Comparison of ENCODE assay signal across 10 cellular contexts in genomic region chr6:90000864-90001731, GRCh38.
DNase-seq lines count a peak whose midpoint lies in the region; ATAC-seq and TF ChIP-seq lines count a peak whose summit lies in the region.
"Had no signal": no experiment of that assay in that cellular context is flagged by ENCODE, and none has a peak within 500 bp of the region (broad histone marks: within the 10 kb centered on the region; RNA-seq: fewer than 3 reads in every experiment).

No MANE protein-coding gene starts in this region.

- no peak for TF ChIP-seq RAD21 in HCT116 (IDR thresholded peaks at IDR 0.05; ENCODE audit: low read depth)

- no peaks in the 10 kb centered on the region for H3K4me1 Mint-ChIP-seq in Calu3 (ENCODE audit: low read depth, unreplicated experiment)

- H3K9me3 ChIP-seq in HCT116 (ENCODE audit: control insufficient read depth in 1 of 2, insufficient read depth in 1 of 2, low read depth in 1 of 2, low read length in 2 of 2) (no peaks in the 10 kb centered on the region), aorta (ENCODE audit: control insufficient read depth, low read length) (no peaks in the 10 kb centered on the region)

- ATAC-seq in HCT116: no peak
- peak; percentile 53 for ATAC-seq in foreskin keratinocyte
- ATAC-seq in aorta (ENCODE audit: low FRiP score): no peak

- no peak overlapping the region for H3K27ac Mint-ChIP-seq in Calu3 (ENCODE audit: unreplicated experiment)
- H3K27ac Mint-ChIP-seq: H9 had no signal

- H3K27me3 ChIP-seq in HCT116 (ENCODE audit: insufficient read depth, low read length) (no peaks in the 10 kb centered on the region), foreskin keratinocyte (no peaks in the 10 kb centered on the region), aorta (ENCODE audit: control insufficient read depth in 1 of 2, insufficient read depth in 2 of 2, low read length in 1 of 2) (no peaks in the 10 kb centered on the region)

- H3K27me3 Mint-ChIP-seq in Calu3 (ENCODE audit: unreplicated experiment): no peaks in the 10 kb centered on the region

- intact Hi-C loops in Calu3 (cut with micrococcal nuclease; ENCODE audit: unreplicated experiment) (no loop called here), HCT116 (cut with micrococcal nuclease) (no loop called here), aorta (cut with DNase I) (loop anchor here (5.0 to 10.0 kb wide), 2 partner anchors 96 to 174 kb away; no protein-coding TSS in a partner anchor)

- no peaks in the 10 kb centered on the region for H3K9me2 ChIP-seq in HCT116 (ENCODE audit: insufficient read depth)

- CTCF ChIA-PET in Calu3 (lab: Charles Lee) (no interaction called here), HCT116 (lab: Charles Lee) (no interaction called here)

- no TSS peak for BruUV-seq in Calu3 (replicated peaks; lab: Mats Ljungman, UMichigan)
- no TSS peak for BruUV-seq in HCT116 (replicated peaks; lab: Mats Ljungman, UMichigan)

- H3K4me2 ChIP-seq in HCT116 (ENCODE audit: low read length): peak overlapping the region; percentile 2; the same call in 1 of the 2 replicates

- no peak overlapping the region for H3K4me3 Mint-ChIP-seq in Calu3 (ENCODE audit: low read depth, unreplicated experiment)
- H3K4me3 Mint-ChIP-seq: H9 had no signal

- H3K4me3 ChIP-seq in HCT116 (replicated peaks in 1 of 2; ENCODE audit: low read depth in 1 of 2, low read length in 2 of 2): no peak overlapping the region
- no peak overlapping the region for H3K4me3 ChIP-seq in aorta (ENCODE audit: low read length in 2 of 2)

- H3K9ac ChIP-seq in HCT116 (ENCODE audit: low read length): no peak overlapping the region

- H3K9me3 Mint-ChIP-seq in Calu3 (ENCODE audit: low read depth, unreplicated experiment): no peaks in the 10 kb centered on the region
- H3K9me3 Mint-ChIP-seq: H9 had no signal

- WGBS in aorta, 2 donors: 93 to 94% methylated on average over 5 of the region's 5 CpGs

- DNase-seq in Calu3 (peak; percentile 7), HCT116 (ENCODE audit: low read depth, low spot score) (no peak), SK-N-DZ (ENCODE audit: low spot score) (peak; percentile 36), foreskin keratinocyte (peak; percentile 30 to 51), aorta (no peak), HPDE6-E6E7 (ENCODE audit: extremely low spot score) (no peak), NCI-H2081 treated with DMSO at 0.1 percent for 48 hours (lab: John Stamatoyannopoulos, UW) (no peak)
- DNase-seq: DND-41, H9, NCI-H1417 treated with DMSO at 0.1 percent for 48 hours had no signal

- TF ChIP-seq CTCF in Calu3 (IDR thresholded peaks at IDR 0.05; ENCODE audit: unreplicated experiment): no peak
- TF ChIP-seq CTCF in HCT116 (IDR thresholded peaks at IDR 0.05 in 2 of 3, conservative IDR thresholded peaks at IDR 0.05 in 1 of 3; ENCODE audit: borderline replicate concordance in 1 of 3, insufficient read depth in 1 of 3, low read depth in 2 of 3, low read length in 2 of 3): no peak
- TF ChIP-seq CTCF in foreskin keratinocyte (conservative IDR thresholded peaks at IDR 0.05): no peak

- TF ChIP-seq POLR2A in HCT116 (IDR thresholded peaks at IDR 0.05; ENCODE audit: borderline replicate concordance, extremely low read depth, insufficient read depth, insufficient read length): no peak

- no peak overlapping the region for H3K27ac ChIP-seq in HCT116 (ENCODE audit: low read depth, low read length)
- no peak overlapping the region for H3K27ac ChIP-seq in foreskin keratinocyte
- peak overlapping the region in 1 of 2 donors; percentile 64 for H3K27ac ChIP-seq in aorta (ENCODE audit: low read depth in 1 of 2, low read length in 2 of 2)

- H3K36me3 Mint-ChIP-seq in Calu3 (ENCODE audit: insufficient read depth, unreplicated experiment): no peaks in the 10 kb centered on the region

- H3K4me1 ChIP-seq in HCT116 (ENCODE audit: control insufficient read depth in 1 of 2, insufficient read depth in 2 of 2, low read length in 2 of 2): peaks cover 15 to 50% of the 10 kb centered on the region in 2 experiments
- H3K4me1 ChIP-seq in foreskin keratinocyte: peaks cover 9% of the 10 kb centered on the region
- H3K4me1 ChIP-seq in aorta (ENCODE audit: control insufficient read depth in 1 of 2, insufficient read depth in 2 of 2, low read length in 2 of 2): peaks cover 2 to 14% of the 10 kb centered on the region in 2 donors

- H4K20me1 ChIP-seq in HCT116 (ENCODE audit: insufficient read depth): no peaks in the 10 kb centered on the region

- no peaks in the 10 kb centered on the region for H3K79me2 ChIP-seq in HCT116 (ENCODE audit: insufficient read depth, low read length)

- POLR2A ChIA-PET in HCT116 (lab: Charles Lee): no interaction called here

- no peaks in the 10 kb centered on the region for H3K36me3 ChIP-seq in HCT116 (ENCODE audit: control insufficient read depth in 1 of 2, insufficient read depth in 2 of 2, low read length in 2 of 2)
- H3K36me3 ChIP-seq in aorta (ENCODE audit: control insufficient read depth in 1 of 2, insufficient read depth in 2 of 2, low read length in 1 of 2): no peaks in the 10 kb centered on the region

- H2AFZ ChIP-seq in HCT116 (ENCODE audit: low read depth, low read length, poor library complexity, severe bottlenecking): no peak overlapping the region

- RAD21 ChIA-PET in HCT116 (lab: Charles Lee; ENCODE audit: low non-redundant PET in 1 of 2, low total read pairs in 2 of 2, uncharacterized antibody in 2 of 2, unreplicated experiment in 2 of 2): no interaction called here

TF ChIP-seq in HCT116, 20 proteins besides CTCF, POLR2A, EP300 and RAD21:
- TF ChIP-seq EZH2phosphoT487 (IDR thresholded peaks at IDR 0.05; ENCODE audit: borderline replicate concordance) (no peak), EZH2 (IDR thresholded peaks at IDR 0.05) (no peak), SP1 (IDR thresholded peaks at IDR 0.05; ENCODE audit: low read depth) (no peak), EGR1 (IDR thresholded peaks at IDR 0.05; ENCODE audit: low read depth) (no peak), TCF7L2 (IDR thresholded peaks at IDR 0.05; ENCODE audit: borderline replicate concordance, extremely low read depth, insufficient read depth, insufficient read length) (no peak), JUND (IDR thresholded peaks at IDR 0.05) (no peak), ZNF274 (IDR thresholded peaks at IDR 0.05; ENCODE audit: low read depth, low read length) (no peak), ELF1 (IDR thresholded peaks at IDR 0.05; ENCODE audit: borderline replicate concordance, low read depth) (no peak), POLR2AphosphoS5 (IDR thresholded peaks at IDR 0.05; ENCODE audit: low read depth, low read length) (no peak), FOSL1 (IDR thresholded peaks at IDR 0.05; ENCODE audit: low read depth) (no peak), SIN3A (IDR thresholded peaks at IDR 0.05; ENCODE audit: low read depth) (no peak), ZFX (IDR thresholded peaks at IDR 0.05) (no peak), MAX (IDR thresholded peaks at IDR 0.05) (no peak)

Comparison
In these comparisons a context has a peak if more than half of its experiments do, and no peak if none do; other contexts are left out.
1. DNase-seq: peak in Calu3 (single experiment), SK-N-DZ (single experiment) and foreskin keratinocyte (2 of 2); none in HCT116 (single experiment), aorta (0 of 2), HPDE6-E6E7 (single experiment) and NCI-H2081 treated with DMSO at 0.1 percent for 48 hours (single experiment).
2. intact Hi-C loops: an anchor here in aorta (5.0 to 10.0 kb wide); none called in Calu3 and HCT116.